8 cellular contexts compared by ENCODE assay signal in genomic region chr4:46844325-46844917, GRCh38.
A peak's percentile ranks its signal among the peaks of the same experiment; 100 is the strongest.
DNase-seq lines count a peak whose midpoint lies in the region; ATAC-seq and TF ChIP-seq lines count a peak whose summit lies in the region.

No MANE protein-coding gene starts in this region.

- no peaks in the 10 kb centered on the region for H3K36me3 Mint-ChIP-seq in activated CD8-positive, alpha-beta T cell treated with anti-CD3 and anti-CD28 coated beads for 36 hours (ENCODE audit: low read depth)

- ATAC-seq in HG02852 (IDR thresholded peaks at IDR 0.05; ENCODE audit: unreplicated experiment): peak; percentile 58
- peak; percentile 55 for ATAC-seq in activated CD8-positive, alpha-beta T cell treated with anti-CD3 and anti-CD28 coated beads for 36 hours

- H3K4me3 Mint-ChIP-seq in activated CD8-positive, alpha-beta T cell treated with anti-CD3 and anti-CD28 coated beads for 36 hours: no peak overlapping the region

- intact Hi-C loops in activated CD8-positive, alpha-beta T cell treated with anti-CD3 and anti-CD28 coated beads for 36 hours (cut with micrococcal nuclease): loop anchor here (10.0 kb wide), 2 partner anchors 190 to 540 kb away; partner anchors contain the start of gene GABRB1

- no peaks in the 10 kb centered on the region for H3K4me1 Mint-ChIP-seq in activated CD8-positive, alpha-beta T cell treated with anti-CD3 and anti-CD28 coated beads for 36 hours (ENCODE audit: low read depth)

- no peaks in the 10 kb centered on the region for H3K27me3 Mint-ChIP-seq in activated CD8-positive, alpha-beta T cell treated with anti-CD3 and anti-CD28 coated beads for 36 hours

- POLR2A ChIA-PET in activated CD8-positive, alpha-beta T cell treated with anti-CD3 and anti-CD28 coated beads for 36 hours (lab: Charles Lee): no interaction called here

- peak; percentile 81 for TF ChIP-seq CTCF in activated CD8-positive, alpha-beta T cell treated with anti-CD3 and anti-CD28 coated beads for 36 hours (IDR thresholded peaks at IDR 0.05)

- CTCF ChIA-PET in activated CD8-positive, alpha-beta T cell treated with anti-CD3 and anti-CD28 coated beads for 36 hours (lab: Charles Lee): interaction anchor here (0.6 to 2.7 kb wide), 10 partner anchors 14 to 1114 kb away, joined by 3 to 12 read pairs (median 4); no protein-coding TSS in a partner anchor

- H3K9me3 Mint-ChIP-seq in activated CD8-positive, alpha-beta T cell treated with anti-CD3 and anti-CD28 coated beads for 36 hours: no peaks in the 10 kb centered on the region

- H3K27ac Mint-ChIP-seq in activated CD8-positive, alpha-beta T cell treated with anti-CD3 and anti-CD28 coated beads for 36 hours: no peak overlapping the region

- DNase-seq in activated T-cell treated with anti-CD3 and anti-CD28 coated beads for 1 hour (ENCODE audit: low read depth) (peak; percentile 15), NCI-H524 treated with DMSO at 0.1 percent for 48 hours (lab: John Stamatoyannopoulos, UW) (peak; percentile 54), fibroblast of the conjunctiva (ENCODE audit: low read depth) (peak; percentile 30), putamen (ENCODE audit: low spot score) (peak; percentile 51), NCI-H2227 treated with DMSO at 0.1 percent for 48 hours (lab: John Stamatoyannopoulos, UW) (no peak)
- DNase-seq in activated T-cell treated with anti-CD3 and anti-CD28 coated beads, Interleukin-2, amount 50 U/mL, for 1 hour: no peak
- peak; percentile 79 for DNase-seq in activated CD8-positive, alpha-beta T cell treated with anti-CD3 and anti-CD28 coated beads for 36 hours

Comparison
In these comparisons a context has a peak if more than half of its experiments do, and no peak if none do; other contexts are left out.
1. DNase-seq: peak in activated T-cell treated with anti-CD3 and anti-CD28 coated beads for 1 hour (single experiment), NCI-H524 treated with DMSO at 0.1 percent for 48 hours (single experiment), activated CD8-positive, alpha-beta T cell treated with anti-CD3 and anti-CD28 coated beads for 36 hours (single experiment), fibroblast of the conjunctiva (single experiment) and putamen (single experiment); none in activated T-cell treated with anti-CD3 and anti-CD28 coated beads, Interleukin-2, amount 50 U/mL, for 1 hour (single experiment) and NCI-H2227 treated with DMSO at 0.1 percent for 48 hours (single experiment).